9 cellular contexts compared by ENCODE assay signal in genomic region chr1:8497196-8497878, GRCh38.
A peak's percentile ranks its signal among the peaks of the same experiment; 100 is the strongest.
DNase-seq lines count a peak whose midpoint lies in the region; ATAC-seq, FAIRE-seq and TF ChIP-seq lines count a peak whose summit lies in the region.
"Had no signal": no experiment of that assay in that cellular context is flagged by ENCODE, and none has a peak within 500 bp of the region (broad histone marks: within the 10 kb centered on the region; RNA-seq: fewer than 3 reads in every experiment).

No MANE protein-coding gene starts in this region.

- no peaks in the 10 kb centered on the region for H3K9me3 ChIP-seq in OCI-LY1 (ENCODE audit: low read length)

- H3K9ac ChIP-seq in OCI-LY1 (ENCODE audit: low read length) = peak overlapping the region; percentile 39

- H2AFZ ChIP-seq in OCI-LY1 (ENCODE audit: low read length) = no peak overlapping the region

- H3K36me3 ChIP-seq in OCI-LY1 (ENCODE audit: insufficient read depth, low read length) = peaks cover 30% of the 10 kb centered on the region

- no peak for FAIRE-seq in RCC 7860 (lab: Jason Lieb, UNC)

- H3K27me3 ChIP-seq in OCI-LY1 (ENCODE audit: insufficient read depth, low read length) = no peaks in the 10 kb centered on the region

- H3F3A ChIP-seq in OCI-LY1 (ENCODE audit: insufficient read depth, low read length) = no peaks in the 10 kb centered on the region; the same call in none of the 2 replicates

- no peak for ATAC-seq in GM21786 (IDR thresholded peaks at IDR 0.05; ENCODE audit: unreplicated experiment)

- no peaks in the 10 kb centered on the region for H3K79me2 ChIP-seq in OCI-LY1 (ENCODE audit: insufficient read depth, low read length)

- peaks cover 57% of the 10 kb centered on the region for H3K4me1 ChIP-seq in OCI-LY1 (ENCODE audit: insufficient read depth, low read length, severe bottlenecking)

- H3K27ac ChIP-seq in OCI-LY1 (ENCODE audit: low read depth, low read length, poor library complexity, severe bottlenecking) = peak overlapping the region; percentile 93

- H3K4me2 ChIP-seq in OCI-LY1 (ENCODE audit: low read length) = peak overlapping the region; percentile 50

- H3K9me2 ChIP-seq in OCI-LY1 (ENCODE audit: low read depth, low read length) = no peaks in the 10 kb centered on the region

- H3K4me3 ChIP-seq in OCI-LY1 (ENCODE audit: low read depth, low read length, poor library complexity, severe bottlenecking) = no peak overlapping the region

- DNase-seq in GF-D8 (lab: John Stamatoyannopoulos, UW) = peak; percentile 37
- peak; percentile 90 for DNase-seq in fibroblast of gingiva (ENCODE audit: low read depth)
- DNase-seq in renal cortical epithelial cell (ENCODE audit: low read depth) = peak; percentile 93
- DNase-seq in NCI-H510A treated with DMSO at 0.1 percent for 48 hours (lab: John Stamatoyannopoulos, UW) = no peak
- no peak for DNase-seq in pons (ENCODE audit: low spot score)
- no peak for DNase-seq in RCC 7860 (ENCODE audit: low spot score)
- DNase-seq: amygdala had no signal

- no peak for TF ChIP-seq CTCF in OCI-LY1 (IDR thresholded peaks at IDR 0.05; ENCODE audit: low read length)

- no peaks in the 10 kb centered on the region for H4K20me1 ChIP-seq in OCI-LY1 (ENCODE audit: insufficient read depth, low read length)

Comparison
In these comparisons a context has a peak if more than half of its experiments do, and no peak if none do; other contexts are left out.
1. DNase-seq: peak in GF-D8 (single experiment), fibroblast of gingiva (single experiment) and renal cortical epithelial cell (single experiment); none in NCI-H510A treated with DMSO at 0.1 percent for 48 hours (single experiment), pons (single experiment) and RCC 7860 (single experiment).